ENCODE assay signal across 22 cellular contexts in the genomic region with DNA sequence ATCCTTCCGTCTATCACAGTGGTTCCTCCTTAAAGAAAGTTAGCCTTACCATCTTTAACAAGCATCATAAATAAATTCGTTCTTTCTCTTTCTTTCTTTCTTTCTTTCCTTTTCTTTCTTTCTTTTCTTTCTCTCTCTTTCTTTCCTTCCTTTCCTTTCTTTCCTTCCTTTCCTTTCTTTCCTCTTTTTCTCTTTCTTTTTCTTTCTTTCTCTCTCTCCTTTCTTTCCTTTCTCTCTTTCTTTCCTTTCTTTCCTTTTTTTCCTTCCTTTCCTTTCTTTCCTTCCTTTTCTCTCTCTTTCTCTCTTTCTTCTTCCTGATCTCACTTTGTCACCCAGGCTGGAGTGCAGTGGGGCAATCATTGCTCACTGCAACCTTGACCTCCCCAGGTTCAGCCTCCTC.
A peak's percentile ranks its signal among the peaks of the same experiment; 100 is the strongest.
DNase-seq lines count a peak whose midpoint lies in the region; ATAC-seq, FAIRE-seq and TF ChIP-seq lines count a peak whose summit lies in the region.
"Had no signal": no experiment of that assay in that cellular context is flagged by ENCODE, and none has a peak within 500 bp of the region (broad histone marks: within the 10 kb centered on the region; RNA-seq: fewer than 3 reads in every experiment).

No MANE protein-coding gene starts in this region.

- no peaks in the 10 kb centered on the region for H3K36me3 ChIP-seq in HEK293 (ENCODE audit: control insufficient read depth in 2 of 2, insufficient read depth in 1 of 2, low read length in 2 of 2)
- H3K36me3 ChIP-seq in K562 (ENCODE audit: control insufficient read depth, insufficient read depth, low read length) = no peaks in the 10 kb centered on the region
- no peaks in the 10 kb centered on the region for H3K36me3 ChIP-seq in neutrophil
- no peaks in the 10 kb centered on the region for H3K36me3 ChIP-seq in testis (ENCODE audit: low read depth, missing control alignments)
- no peaks in the 10 kb centered on the region for H3K36me3 ChIP-seq in gastrocnemius medialis
- no peaks in the 10 kb centered on the region for H3K36me3 ChIP-seq in suprapubic skin
- H3K36me3 ChIP-seq: BLaER1, HAP-1 had no signal

- 0% methylated on average over 2 of the region's 2 CpGs for WGBS in K562 (ENCODE audit: insufficient coverage, low coverage, missing lambda C conversion rate)
- 82 to 89% methylated on average over 2 of the region's 2 CpGs for WGBS in testis, 2 donors
- 89% methylated on average over 2 of the region's 2 CpGs for WGBS in suprapubic skin

- in situ Hi-C loops in K562 (cut with MboI) (loop anchor here (25.0 kb wide), 1 partner anchor 695 kb away; no protein-coding TSS in a partner anchor), gastrocnemius medialis (cut with MboI; ENCODE audit: low sequenced_read_pairs in 4 of 4) (no loop called here)

- DNase-seq in K562 (ENCODE audit: extremely low read depth in 1 of 4, low spot score in 3 of 4) (no peak), testis (no peak), gastrocnemius medialis (no peak), suprapubic skin (ENCODE audit: low spot score in 2 of 2) (no peak)
- DNase-seq: CD4-positive, alpha-beta T cell; CD8-positive, alpha-beta memory T cell; DMS 273 treated with DMSO at 0.1 percent for 48 hours; DMS79; EL; GDM1; GOT3 had no signal

- no peak for TF ChIP-seq CTCF in HEK293 (tag by site-specific recombination; IDR thresholded peaks at IDR 0.05)
- no peak for TF ChIP-seq CTCF in K562 (IDR thresholded peaks at IDR 0.05 in 2 of 3, conservative IDR thresholded peaks at IDR 0.05 in 1 of 3; ENCODE audit: insufficient read depth in 2 of 3, low read depth in 1 of 3, low read length in 3 of 3)
- TF ChIP-seq CTCF in neutrophil (IDR thresholded peaks at IDR 0.05) = no peak
- TF ChIP-seq CTCF in testis (IDR thresholded peaks at IDR 0.05) = no peak
- no peak for TF ChIP-seq CTCF in gastrocnemius medialis (IDR thresholded peaks at IDR 0.05 in 4 of 5, conservative IDR thresholded peaks at IDR 0.05 in 1 of 5)
- TF ChIP-seq CTCF in suprapubic skin (IDR thresholded peaks at IDR 0.05) = no peak

- POLR2A ChIA-PET in HEK293 (lab: Yijun Ruan, JAX) = no interaction called here
- POLR2A ChIA-PET in K562 (lab: Yijun Ruan, JAX) = no interaction called here

- ATAC-seq in K562 (no peak), gastrocnemius medialis (no peak), HG03565 (IDR thresholded peaks at IDR 0.05; ENCODE audit: unreplicated experiment) (no peak)
- ATAC-seq: GM12878 had no signal

- H3K4me3 ChIP-seq in HEK293 (ENCODE audit: low read depth, low read length) (no peak overlapping the region), K562 (no peak overlapping the region), neutrophil (ENCODE audit: low read depth in 1 of 2, low read length in 1 of 2) (no peak overlapping the region), testis (no peak overlapping the region), gastrocnemius medialis (no peak overlapping the region), suprapubic skin (no peak overlapping the region)
- H3K4me3 ChIP-seq: BLaER1, GM12878, HAP-1 had no signal

- H3K9me3 ChIP-seq in HEK293 (ENCODE audit: control insufficient read depth, insufficient read depth, low read depth, low read length) (no peaks in the 10 kb centered on the region), K562 (replicated peaks; ENCODE audit: control insufficient read depth, insufficient read depth, low read depth, low read length) (no peaks in the 10 kb centered on the region), neutrophil (no peaks in the 10 kb centered on the region), testis (no peaks in the 10 kb centered on the region), gastrocnemius medialis (no peaks in the 10 kb centered on the region), suprapubic skin (no peaks in the 10 kb centered on the region)
- H3K9me3 ChIP-seq: BLaER1, HAP-1 had no signal

- H3K4me1 ChIP-seq in HEK293 (ENCODE audit: control insufficient read depth, insufficient read depth, low read length) = no peaks in the 10 kb centered on the region
- no peaks in the 10 kb centered on the region for H3K4me1 ChIP-seq in K562 (replicated peaks in 1 of 2; ENCODE audit: control insufficient read depth in 2 of 2, insufficient read depth in 2 of 2, low read length in 2 of 2)
- H3K4me1 ChIP-seq in neutrophil (ENCODE audit: control insufficient read depth in 1 of 2, insufficient read depth in 1 of 2, low read depth in 1 of 2, low read length in 1 of 2) = peaks cover 21 to 40% of the 10 kb centered on the region in 2 experiments
- peaks cover 19% of the 10 kb centered on the region for H3K4me1 ChIP-seq in testis
- H3K4me1 ChIP-seq in gastrocnemius medialis = peaks cover 0 to 29% of the 10 kb centered on the region in 2 donors
- peaks cover 13% of the 10 kb centered on the region for H3K4me1 ChIP-seq in suprapubic skin
- H3K4me1 ChIP-seq: HAP-1 had no signal

- no peak overlapping the region for H3K4me2 ChIP-seq in K562 (ENCODE audit: insufficient read depth, low read length)
- H3K4me2 ChIP-seq: BLaER1 had no signal

- no peak overlapping the region for H3K27ac ChIP-seq in HEK293 (ENCODE audit: extremely low read depth, low read depth, low read length)
- no peak overlapping the region for H3K27ac ChIP-seq in K562 (ENCODE audit: extremely low read depth, low read depth, low read length)
- H3K27ac ChIP-seq in neutrophil = peak overlapping the region; percentile 73
- peak overlapping the region; percentile 74 to 79 for H3K27ac ChIP-seq in testis
- H3K27ac ChIP-seq in gastrocnemius medialis = no peak overlapping the region
- no peak overlapping the region for H3K27ac ChIP-seq in suprapubic skin
- H3K27ac ChIP-seq: 22Rv1, BLaER1, C4-2B had no signal

- FAIRE-seq in K562 (lab: Jason Lieb, UNC) = no peak
- FAIRE-seq: A204.1, D721Med, GM12878, H54 had no signal

- no peaks in the 10 kb centered on the region for H4K20me1 ChIP-seq in K562 (replicated peaks; ENCODE audit: control insufficient read depth, insufficient read depth, low read length)
- H4K20me1 ChIP-seq: BLaER1 had no signal

- no peak for TF ChIP-seq RAD21 in K562 (CRISPR knock-in tag; conservative IDR thresholded peaks at IDR 0.05 in 1 of 2, IDR thresholded peaks at IDR 0.05 in 1 of 2)

- H3K9me1 ChIP-seq in K562 (ENCODE audit: control insufficient read depth, insufficient read depth, low read length) = no peaks in the 10 kb centered on the region

- no peak overlapping the region for H3K9ac ChIP-seq in K562 (ENCODE audit: insufficient read depth in 1 of 2, low read depth in 2 of 2, low read length in 2 of 2)
- H3K9ac ChIP-seq: BLaER1 had no signal

- intact Hi-C loops in K562 (cut with micrococcal nuclease) = no loop called here
- intact Hi-C loops in testis (cut with DNase I; ENCODE audit: low total_unique reads) = no loop called here
- intact Hi-C loops in gastrocnemius medialis (cut with DNase I; ENCODE audit: low total_unique reads) = no loop called here

- H3K27me3 ChIP-seq in K562 (ENCODE audit: control insufficient read depth in 2 of 2, insufficient read depth in 2 of 2, low read length in 2 of 2) = no peaks in the 10 kb centered on the region; a peak in 1 of 5 replicates
- H3K27me3 ChIP-seq in neutrophil = no peaks in the 10 kb centered on the region
- H3K27me3 ChIP-seq in testis = no peaks in the 10 kb centered on the region
- no peaks in the 10 kb centered on the region for H3K27me3 ChIP-seq in gastrocnemius medialis
- H3K27me3 ChIP-seq in suprapubic skin = peaks cover 3% of the 10 kb centered on the region
- H3K27me3 ChIP-seq: BLaER1 had no signal

- CTCF ChIA-PET in HEK293 (lab: Yijun Ruan, JAX) = no interaction called here
- CTCF ChIA-PET in K562 (lab: Yijun Ruan, JAX; ENCODE audit: low intra/inter-chr PET ratio) = interaction anchor here (0.7 kb wide), 1 partner anchor 1802 kb away, joined by 3 read pairs; no protein-coding TSS in a partner anchor

- TF ChIP-seq EP300 in K562 (IDR thresholded peaks at IDR 0.05; ENCODE audit: low read length) (no peak), suprapubic skin (IDR thresholded peaks at IDR 0.05) (no peak)

- no TSS peak for BruUV-seq in K562 (replicated peaks; lab: Mats Ljungman, UMichigan)

- H3K79me2 ChIP-seq in K562 (ENCODE audit: control insufficient read depth, insufficient read depth, low read length) = no peaks in the 10 kb centered on the region

- no peak for TF ChIP-seq POLR2A in K562 (conservative IDR thresholded peaks at IDR 0.05)
- TF ChIP-seq POLR2A in testis (IDR thresholded peaks at IDR 0.05) = no peak
- TF ChIP-seq POLR2A in gastrocnemius medialis (IDR thresholded peaks at IDR 0.05) = no peak
- TF ChIP-seq POLR2A in suprapubic skin (IDR thresholded peaks at IDR 0.05) = no peak

- H2AFZ ChIP-seq in K562 (ENCODE audit: low read depth, low read length) = no peak overlapping the region

TF ChIP-seq in K562, 482 proteins besides CTCF, POLR2A, EP300 and RAD21:
- TF ChIP-seq, protein P1, sequence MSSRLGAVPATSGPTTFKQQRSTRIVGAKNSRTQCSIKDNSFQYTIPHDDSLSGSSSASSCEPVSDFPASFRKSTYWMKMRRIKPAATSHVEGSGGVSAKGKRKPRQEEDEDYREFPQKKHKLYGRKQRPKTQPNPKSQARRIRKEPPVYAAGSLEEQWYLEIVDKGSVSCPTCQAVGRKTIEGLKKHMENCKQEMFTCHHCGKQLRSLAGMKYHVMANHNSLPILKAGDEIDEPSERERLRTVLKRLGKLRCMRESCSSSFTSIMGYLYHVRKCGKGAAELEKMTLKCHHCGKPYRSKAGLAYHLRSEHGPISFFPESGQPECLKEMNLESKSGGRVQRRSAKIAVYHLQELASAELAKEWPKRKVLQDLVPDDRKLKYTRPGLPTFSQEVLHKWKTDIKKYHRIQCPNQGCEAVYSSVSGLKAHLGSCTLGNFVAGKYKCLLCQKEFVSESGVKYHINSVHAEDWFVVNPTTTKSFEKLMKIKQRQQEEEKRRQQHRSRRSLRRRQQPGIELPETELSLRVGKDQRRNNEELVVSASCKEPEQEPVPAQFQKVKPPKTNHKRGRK (tag; IDR thresholded peaks at IDR 0.05) = peak; percentile 84
- TF ChIP-seq, protein P2, sequence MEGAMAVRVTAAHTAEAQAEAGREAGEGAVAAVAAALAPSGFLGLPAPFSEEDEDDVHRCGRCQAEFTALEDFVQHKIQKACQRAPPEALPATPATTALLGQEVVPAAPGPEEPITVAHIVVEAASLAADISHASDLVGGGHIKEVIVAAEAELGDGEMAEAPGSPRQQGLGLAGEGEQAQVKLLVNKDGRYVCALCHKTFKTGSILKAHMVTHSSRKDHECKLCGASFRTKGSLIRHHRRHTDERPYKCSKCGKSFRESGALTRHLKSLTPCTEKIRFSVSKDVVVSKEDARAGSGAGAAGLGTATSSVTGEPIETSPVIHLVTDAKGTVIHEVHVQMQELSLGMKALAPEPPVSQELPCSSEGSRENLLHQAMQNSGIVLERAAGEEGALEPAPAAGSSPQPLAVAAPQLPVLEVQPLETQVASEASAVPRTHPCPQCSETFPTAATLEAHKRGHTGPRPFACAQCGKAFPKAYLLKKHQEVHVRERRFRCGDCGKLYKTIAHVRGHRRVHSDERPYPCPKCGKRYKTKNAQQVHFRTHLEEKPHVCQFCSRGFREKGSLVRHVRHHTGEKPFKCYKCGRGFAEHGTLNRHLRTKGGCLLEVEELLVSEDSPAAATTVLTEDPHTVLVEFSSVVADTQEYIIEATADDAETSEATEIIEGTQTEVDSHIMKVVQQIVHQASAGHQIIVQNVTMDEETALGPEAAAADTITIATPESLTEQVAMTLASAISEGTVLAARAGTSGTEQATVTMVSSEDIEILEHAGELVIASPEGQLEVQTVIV (CRISPR knock-in tag; IDR thresholded peaks at IDR 0.05; ENCODE audit: borderline replicate concordance) = no peak

Comparison
In these comparisons a context has a peak if more than half of its experiments do, and no peak if none do; other contexts are left out.
1. H3K27ac ChIP-seq: peak in neutrophil (single experiment) and testis (2 of 2); none in HEK293 (single experiment), K562 (single experiment), gastrocnemius medialis (0 of 4) and suprapubic skin (single experiment).